ENCODE assay signal across 1 cellular context in the genomic region with DNA sequence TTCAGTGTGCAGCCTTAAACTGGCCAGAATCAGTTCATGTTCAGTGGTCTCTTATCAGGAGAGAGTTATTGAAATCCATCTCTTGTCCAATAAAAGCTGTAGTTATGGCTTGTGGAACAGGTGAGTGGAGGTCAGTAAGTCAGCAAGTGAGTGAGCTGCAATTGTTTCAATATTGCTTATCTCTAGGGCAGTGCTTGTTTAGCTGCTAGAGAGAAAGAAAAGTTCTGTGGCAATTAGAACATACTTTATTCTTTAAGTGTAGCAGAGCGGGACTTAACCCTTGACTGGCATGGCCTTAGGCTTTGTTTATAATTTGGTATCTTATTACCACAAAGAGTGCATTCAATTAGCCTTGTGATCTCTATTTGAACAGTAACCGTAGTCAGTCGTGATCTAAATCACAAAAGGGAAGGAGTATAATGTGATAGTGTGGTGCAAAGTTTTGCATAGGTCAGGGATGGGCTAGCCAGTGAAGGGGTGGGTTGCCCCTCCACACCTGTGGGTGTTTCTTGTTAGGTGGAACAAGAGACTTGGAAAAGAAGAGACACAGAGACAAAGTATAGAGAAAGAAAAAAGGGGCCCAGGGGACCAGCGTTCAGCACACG.
TF ChIP-seq lines count a peak whose summit lies in the region.

No MANE protein-coding gene starts in this region.

TF ChIP-seq in WTC11, 78 proteins besides CTCF, POLR2A, EP300 and RAD21 (continued from another document):
- TF ChIP-seq, protein P1, sequence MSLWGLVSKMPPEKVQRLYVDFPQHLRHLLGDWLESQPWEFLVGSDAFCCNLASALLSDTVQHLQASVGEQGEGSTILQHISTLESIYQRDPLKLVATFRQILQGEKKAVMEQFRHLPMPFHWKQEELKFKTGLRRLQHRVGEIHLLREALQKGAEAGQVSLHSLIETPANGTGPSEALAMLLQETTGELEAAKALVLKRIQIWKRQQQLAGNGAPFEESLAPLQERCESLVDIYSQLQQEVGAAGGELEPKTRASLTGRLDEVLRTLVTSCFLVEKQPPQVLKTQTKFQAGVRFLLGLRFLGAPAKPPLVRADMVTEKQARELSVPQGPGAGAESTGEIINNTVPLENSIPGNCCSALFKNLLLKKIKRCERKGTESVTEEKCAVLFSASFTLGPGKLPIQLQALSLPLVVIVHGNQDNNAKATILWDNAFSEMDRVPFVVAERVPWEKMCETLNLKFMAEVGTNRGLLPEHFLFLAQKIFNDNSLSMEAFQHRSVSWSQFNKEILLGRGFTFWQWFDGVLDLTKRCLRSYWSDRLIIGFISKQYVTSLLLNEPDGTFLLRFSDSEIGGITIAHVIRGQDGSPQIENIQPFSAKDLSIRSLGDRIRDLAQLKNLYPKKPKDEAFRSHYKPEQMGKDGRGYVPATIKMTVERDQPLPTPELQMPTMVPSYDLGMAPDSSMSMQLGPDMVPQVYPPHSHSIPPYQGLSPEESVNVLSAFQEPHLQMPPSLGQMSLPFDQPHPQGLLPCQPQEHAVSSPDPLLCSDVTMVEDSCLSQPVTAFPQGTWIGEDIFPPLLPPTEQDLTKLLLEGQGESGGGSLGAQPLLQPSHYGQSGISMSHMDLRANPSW (CRISPR knock-in tag; conservative IDR thresholded peaks at IDR 0.05; ENCODE audit: low read depth), result no peak
- no peak for TF ChIP-seq ESRRA (CRISPR knock-in tag; IDR thresholded peaks at IDR 0.05; ENCODE audit: borderline replicate concordance)
- TF ChIP-seq SP1 (CRISPR knock-in tag; conservative IDR thresholded peaks at IDR 0.05), result no peak
- no peak for TF ChIP-seq GABPB1 (CRISPR knock-in tag; IDR thresholded peaks at IDR 0.05)
- TF ChIP-seq, protein P2, sequence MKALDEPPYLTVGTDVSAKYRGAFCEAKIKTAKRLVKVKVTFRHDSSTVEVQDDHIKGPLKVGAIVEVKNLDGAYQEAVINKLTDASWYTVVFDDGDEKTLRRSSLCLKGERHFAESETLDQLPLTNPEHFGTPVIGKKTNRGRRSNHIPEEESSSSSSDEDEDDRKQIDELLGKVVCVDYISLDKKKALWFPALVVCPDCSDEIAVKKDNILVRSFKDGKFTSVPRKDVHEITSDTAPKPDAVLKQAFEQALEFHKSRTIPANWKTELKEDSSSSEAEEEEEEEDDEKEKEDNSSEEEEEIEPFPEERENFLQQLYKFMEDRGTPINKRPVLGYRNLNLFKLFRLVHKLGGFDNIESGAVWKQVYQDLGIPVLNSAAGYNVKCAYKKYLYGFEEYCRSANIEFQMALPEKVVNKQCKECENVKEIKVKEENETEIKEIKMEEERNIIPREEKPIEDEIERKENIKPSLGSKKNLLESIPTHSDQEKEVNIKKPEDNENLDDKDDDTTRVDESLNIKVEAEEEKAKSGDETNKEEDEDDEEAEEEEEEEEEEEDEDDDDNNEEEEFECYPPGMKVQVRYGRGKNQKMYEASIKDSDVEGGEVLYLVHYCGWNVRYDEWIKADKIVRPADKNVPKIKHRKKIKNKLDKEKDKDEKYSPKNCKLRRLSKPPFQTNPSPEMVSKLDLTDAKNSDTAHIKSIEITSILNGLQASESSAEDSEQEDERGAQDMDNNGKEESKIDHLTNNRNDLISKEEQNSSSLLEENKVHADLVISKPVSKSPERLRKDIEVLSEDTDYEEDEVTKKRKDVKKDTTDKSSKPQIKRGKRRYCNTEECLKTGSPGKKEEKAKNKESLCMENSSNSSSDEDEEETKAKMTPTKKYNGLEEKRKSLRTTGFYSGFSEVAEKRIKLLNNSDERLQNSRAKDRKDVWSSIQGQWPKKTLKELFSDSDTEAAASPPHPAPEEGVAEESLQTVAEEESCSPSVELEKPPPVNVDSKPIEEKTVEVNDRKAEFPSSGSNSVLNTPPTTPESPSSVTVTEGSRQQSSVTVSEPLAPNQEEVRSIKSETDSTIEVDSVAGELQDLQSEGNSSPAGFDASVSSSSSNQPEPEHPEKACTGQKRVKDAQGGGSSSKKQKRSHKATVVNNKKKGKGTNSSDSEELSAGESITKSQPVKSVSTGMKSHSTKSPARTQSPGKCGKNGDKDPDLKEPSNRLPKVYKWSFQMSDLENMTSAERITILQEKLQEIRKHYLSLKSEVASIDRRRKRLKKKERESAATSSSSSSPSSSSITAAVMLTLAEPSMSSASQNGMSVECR (CRISPR knock-in tag; IDR thresholded peaks at IDR 0.05; ENCODE audit: borderline replicate concordance), result no peak
- TF ChIP-seq JUN (CRISPR knock-in tag; IDR thresholded peaks at IDR 0.05), result no peak
- TF ChIP-seq, protein P3, sequence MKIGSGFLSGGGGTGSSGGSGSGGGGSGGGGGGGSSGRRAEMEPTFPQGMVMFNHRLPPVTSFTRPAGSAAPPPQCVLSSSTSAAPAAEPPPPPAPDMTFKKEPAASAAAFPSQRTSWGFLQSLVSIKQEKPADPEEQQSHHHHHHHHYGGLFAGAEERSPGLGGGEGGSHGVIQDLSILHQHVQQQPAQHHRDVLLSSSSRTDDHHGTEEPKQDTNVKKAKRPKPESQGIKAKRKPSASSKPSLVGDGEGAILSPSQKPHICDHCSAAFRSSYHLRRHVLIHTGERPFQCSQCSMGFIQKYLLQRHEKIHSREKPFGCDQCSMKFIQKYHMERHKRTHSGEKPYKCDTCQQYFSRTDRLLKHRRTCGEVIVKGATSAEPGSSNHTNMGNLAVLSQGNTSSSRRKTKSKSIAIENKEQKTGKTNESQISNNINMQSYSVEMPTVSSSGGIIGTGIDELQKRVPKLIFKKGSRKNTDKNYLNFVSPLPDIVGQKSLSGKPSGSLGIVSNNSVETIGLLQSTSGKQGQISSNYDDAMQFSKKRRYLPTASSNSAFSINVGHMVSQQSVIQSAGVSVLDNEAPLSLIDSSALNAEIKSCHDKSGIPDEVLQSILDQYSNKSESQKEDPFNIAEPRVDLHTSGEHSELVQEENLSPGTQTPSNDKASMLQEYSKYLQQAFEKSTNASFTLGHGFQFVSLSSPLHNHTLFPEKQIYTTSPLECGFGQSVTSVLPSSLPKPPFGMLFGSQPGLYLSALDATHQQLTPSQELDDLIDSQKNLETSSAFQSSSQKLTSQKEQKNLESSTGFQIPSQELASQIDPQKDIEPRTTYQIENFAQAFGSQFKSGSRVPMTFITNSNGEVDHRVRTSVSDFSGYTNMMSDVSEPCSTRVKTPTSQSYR (CRISPR knock-in tag; IDR thresholded peaks at IDR 0.05), result no peak
- TF ChIP-seq, protein P4, sequence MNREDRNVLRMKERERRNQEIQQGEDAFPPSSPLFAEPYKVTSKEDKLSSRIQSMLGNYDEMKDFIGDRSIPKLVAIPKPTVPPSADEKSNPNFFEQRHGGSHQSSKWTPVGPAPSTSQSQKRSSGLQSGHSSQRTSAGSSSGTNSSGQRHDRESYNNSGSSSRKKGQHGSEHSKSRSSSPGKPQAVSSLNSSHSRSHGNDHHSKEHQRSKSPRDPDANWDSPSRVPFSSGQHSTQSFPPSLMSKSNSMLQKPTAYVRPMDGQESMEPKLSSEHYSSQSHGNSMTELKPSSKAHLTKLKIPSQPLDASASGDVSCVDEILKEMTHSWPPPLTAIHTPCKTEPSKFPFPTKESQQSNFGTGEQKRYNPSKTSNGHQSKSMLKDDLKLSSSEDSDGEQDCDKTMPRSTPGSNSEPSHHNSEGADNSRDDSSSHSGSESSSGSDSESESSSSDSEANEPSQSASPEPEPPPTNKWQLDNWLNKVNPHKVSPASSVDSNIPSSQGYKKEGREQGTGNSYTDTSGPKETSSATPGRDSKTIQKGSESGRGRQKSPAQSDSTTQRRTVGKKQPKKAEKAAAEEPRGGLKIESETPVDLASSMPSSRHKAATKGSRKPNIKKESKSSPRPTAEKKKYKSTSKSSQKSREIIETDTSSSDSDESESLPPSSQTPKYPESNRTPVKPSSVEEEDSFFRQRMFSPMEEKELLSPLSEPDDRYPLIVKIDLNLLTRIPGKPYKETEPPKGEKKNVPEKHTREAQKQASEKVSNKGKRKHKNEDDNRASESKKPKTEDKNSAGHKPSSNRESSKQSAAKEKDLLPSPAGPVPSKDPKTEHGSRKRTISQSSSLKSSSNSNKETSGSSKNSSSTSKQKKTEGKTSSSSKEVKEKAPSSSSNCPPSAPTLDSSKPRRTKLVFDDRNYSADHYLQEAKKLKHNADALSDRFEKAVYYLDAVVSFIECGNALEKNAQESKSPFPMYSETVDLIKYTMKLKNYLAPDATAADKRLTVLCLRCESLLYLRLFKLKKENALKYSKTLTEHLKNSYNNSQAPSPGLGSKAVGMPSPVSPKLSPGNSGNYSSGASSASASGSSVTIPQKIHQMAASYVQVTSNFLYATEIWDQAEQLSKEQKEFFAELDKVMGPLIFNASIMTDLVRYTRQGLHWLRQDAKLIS (CRISPR knock-in tag; IDR thresholded peaks at IDR 0.05; ENCODE audit: borderline replicate concordance), result no peak
- TF ChIP-seq, protein P5, sequence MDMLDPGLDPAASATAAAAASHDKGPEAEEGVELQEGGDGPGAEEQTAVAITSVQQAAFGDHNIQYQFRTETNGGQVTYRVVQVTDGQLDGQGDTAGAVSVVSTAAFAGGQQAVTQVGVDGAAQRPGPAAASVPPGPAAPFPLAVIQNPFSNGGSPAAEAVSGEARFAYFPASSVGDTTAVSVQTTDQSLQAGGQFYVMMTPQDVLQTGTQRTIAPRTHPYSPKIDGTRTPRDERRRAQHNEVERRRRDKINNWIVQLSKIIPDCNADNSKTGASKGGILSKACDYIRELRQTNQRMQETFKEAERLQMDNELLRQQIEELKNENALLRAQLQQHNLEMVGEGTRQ (CRISPR knock-in tag; IDR thresholded peaks at IDR 0.05), result no peak
